Comparison of ENCODE assay signal across 7 cellular contexts in the genomic region with DNA sequence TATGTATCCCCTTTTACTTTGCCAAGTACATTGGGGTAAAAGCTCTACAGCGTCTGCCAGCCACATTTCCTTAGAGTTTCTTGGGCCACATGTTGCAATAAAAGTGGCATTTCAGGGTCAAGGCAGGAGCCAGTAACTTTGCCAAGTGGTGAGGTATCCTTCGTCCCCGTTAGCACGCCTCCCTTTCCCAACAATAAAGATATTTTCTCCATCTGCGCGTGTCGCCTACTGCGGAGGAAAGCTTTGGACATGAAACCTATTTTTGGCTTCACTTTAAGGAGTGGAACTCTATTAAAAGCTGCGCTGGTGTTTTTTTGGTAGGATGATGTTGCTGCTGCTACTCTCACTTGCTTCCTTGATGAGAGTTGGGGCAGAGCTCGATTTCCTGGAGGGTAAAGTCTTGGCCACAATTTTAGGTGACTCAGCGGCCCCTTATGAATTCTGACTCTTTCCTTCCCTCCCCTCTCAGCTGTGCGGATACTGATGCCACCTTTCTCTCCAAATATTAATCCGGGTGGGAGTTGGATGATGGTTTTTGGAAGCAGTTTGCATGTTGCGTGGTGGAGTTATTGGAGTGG. TPM values are rescaled to one million over a fixed set of nuclear protein-coding genes. Genes with fewer than 3 reads are reported as not detected.
DNase-seq lines count a peak whose midpoint lies in the region; ATAC-seq, FAIRE-seq and TF ChIP-seq lines count a peak whose summit lies in the region.

No MANE protein-coding gene starts in this region.

- FAIRE-seq in K562 (lab: Jason Lieb, UNC): peak; percentile 74

- ATAC-seq in GM18511 (IDR thresholded peaks at IDR 0.05; ENCODE audit: unreplicated experiment) (peak; percentile 12), HG02981 (IDR thresholded peaks at IDR 0.05; ENCODE audit: unreplicated experiment) (peak; percentile 4), SK-N-SH treated with all-trans-retinoic acid at 6 μM for 48 hours (peak; percentile 61), K562 (peak; percentile 48)

- H4K20me1 ChIP-seq in K562 (replicated peaks; ENCODE audit: control insufficient read depth, insufficient read depth, low read length): no peaks in the 10 kb centered on the region

- CTCF ChIA-PET in K562 (lab: Yijun Ruan, JAX; ENCODE audit: low intra/inter-chr PET ratio): interaction anchor here (0.6 kb wide), 1 partner anchor 681 kb away, joined by 3 read pairs; no protein-coding TSS in a partner anchor

- H3K4me3 ChIP-seq in K562: peak overlapping the region; percentile 66

- peak overlapping the region; percentile 93 to 95 for H3K9ac ChIP-seq in K562 (ENCODE audit: insufficient read depth in 1 of 2, low read depth in 2 of 2, low read length in 2 of 2)

- POLR2A ChIA-PET in K562 (lab: Yijun Ruan, JAX): interaction anchor here (0.6 to 2.1 kb wide), 18 partner anchors 9 to 430 kb away, joined by 3 to 8 read pairs (median 3); no protein-coding TSS in a partner anchor

- peak overlapping the region; percentile 96 for H3K4me2 ChIP-seq in K562 (ENCODE audit: insufficient read depth, low read length)

- in situ Hi-C loops in K562 (cut with MboI): no loop called here

- no peak for TF ChIP-seq CTCF in K562 (IDR thresholded peaks at IDR 0.05 in 2 of 3, conservative IDR thresholded peaks at IDR 0.05 in 1 of 3; ENCODE audit: insufficient read depth in 2 of 3, low read depth in 1 of 3, low read length in 3 of 3)

- TSS peak; percentile 74 for BruUV-seq in K562 (replicated peaks; lab: Mats Ljungman, UMichigan)

- peaks cover 8% of the 10 kb centered on the region in 2 experiments; a peak in 4 of 5 replicates for H3K4me1 ChIP-seq in K562 (replicated peaks in 1 of 2; ENCODE audit: control insufficient read depth in 2 of 2, insufficient read depth in 2 of 2, low read length in 2 of 2)

- H3K9me3 ChIP-seq in K562 (replicated peaks; ENCODE audit: control insufficient read depth, insufficient read depth, low read depth, low read length): peaks cover 15% of the 10 kb centered on the region; the same call in 1 of the 2 replicates

- WGBS in K562 (ENCODE audit: insufficient coverage, low coverage, missing lambda C conversion rate): under 1% methylated on average over 14 of the region's 14 CpGs

- DNase-seq in K562 (ENCODE audit: extremely low read depth in 1 of 4, low spot score in 3 of 4) (peak; percentile 16 to 67 (median 31)), iris pigment epithelial cell (ENCODE audit: low read depth) (peak; percentile 47), UCSD-AML1 (lab: John Stamatoyannopoulos, UW; ENCODE audit: unreplicated experiment) (no peak)
- DNase-seq in stimulated activated CD4-positive, alpha-beta T cell treated with anti-CD3 and anti-CD28 coated beads, Interleukin-2, amount 100 ng/mL, for 24 hours: peak; percentile 20 to 42

- no peaks in the 10 kb centered on the region for H3K9me1 ChIP-seq in K562 (ENCODE audit: control insufficient read depth, insufficient read depth, low read length)

- no peak for TF ChIP-seq EP300 in K562 (IDR thresholded peaks at IDR 0.05; ENCODE audit: low read length)

- no peak; the same call in 1 of the 2 replicates for TF ChIP-seq POLR2A in K562 (conservative IDR thresholded peaks at IDR 0.05)

- peaks cover 65% of the 10 kb centered on the region for H3K79me2 ChIP-seq in K562 (ENCODE audit: control insufficient read depth, insufficient read depth, low read length)

- TF ChIP-seq RAD21 in K562 (CRISPR knock-in tag; conservative IDR thresholded peaks at IDR 0.05 in 1 of 2, IDR thresholded peaks at IDR 0.05 in 1 of 2): no peak

- H3K36me3 ChIP-seq in K562 (ENCODE audit: control insufficient read depth, insufficient read depth, low read length): no peaks in the 10 kb centered on the region

- intact Hi-C loops in K562 (cut with micrococcal nuclease): loop anchor here (2.0 to 10.0 kb wide), 4 partner anchors 52 to 351 kb away; no protein-coding TSS in a partner anchor

- H2AFZ ChIP-seq in K562 (ENCODE audit: low read depth, low read length): peak overlapping the region; percentile 93

- no peaks in the 10 kb centered on the region for H3K27me3 ChIP-seq in K562 (ENCODE audit: control insufficient read depth in 2 of 2, insufficient read depth in 2 of 2, low read length in 2 of 2)

- peak overlapping the region; percentile 96 for H3K27ac ChIP-seq in K562 (ENCODE audit: extremely low read depth, low read depth, low read length)

TF ChIP-seq in SK-N-SH treated with all-trans-retinoic acid at 6 μM for 48 hours, 23 proteins besides CTCF, POLR2A, EP300 and RAD21:
- no peak for TF ChIP-seq CSDC2 (CRISPR knock-in tag; IDR thresholded peaks at IDR 0.05)
- TF ChIP-seq TOX (CRISPR knock-in tag; IDR thresholded peaks at IDR 0.05; ENCODE audit: borderline replicate concordance): no peak
- peak; percentile 49; the same call in 1 of the 2 replicates for TF ChIP-seq TCF4 (CRISPR knock-in tag; IDR thresholded peaks at IDR 0.05; ENCODE audit: borderline replicate concordance)
- TF ChIP-seq, protein P1, sequence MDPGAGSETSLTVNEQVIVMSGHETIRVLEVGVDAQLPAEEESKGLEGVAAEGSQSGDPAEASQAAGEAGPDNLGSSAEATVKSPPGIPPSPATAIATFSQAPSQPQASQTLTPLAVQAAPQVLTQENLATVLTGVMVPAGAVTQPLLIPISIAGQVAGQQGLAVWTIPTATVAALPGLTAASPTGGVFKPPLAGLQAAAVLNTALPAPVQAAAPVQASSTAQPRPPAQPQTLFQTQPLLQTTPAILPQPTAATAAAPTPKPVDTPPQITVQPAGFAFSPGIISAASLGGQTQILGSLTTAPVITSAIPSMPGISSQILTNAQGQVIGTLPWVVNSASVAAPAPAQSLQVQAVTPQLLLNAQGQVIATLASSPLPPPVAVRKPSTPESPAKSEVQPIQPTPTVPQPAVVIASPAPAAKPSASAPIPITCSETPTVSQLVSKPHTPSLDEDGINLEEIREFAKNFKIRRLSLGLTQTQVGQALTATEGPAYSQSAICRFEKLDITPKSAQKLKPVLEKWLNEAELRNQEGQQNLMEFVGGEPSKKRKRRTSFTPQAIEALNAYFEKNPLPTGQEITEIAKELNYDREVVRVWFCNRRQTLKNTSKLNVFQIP (CRISPR knock-in tag; IDR thresholded peaks at IDR 0.05; ENCODE audit: borderline replicate concordance, low read depth): no peak
- TF ChIP-seq ZC3H10 (CRISPR knock-in tag; IDR thresholded peaks at IDR 0.05): no peak
TF ChIP-seq in SK-N-SH treated with all-trans-retinoic acid at 6 μM for 48 hours: peak in this region for 1.

TF ChIP-seq in K562, 482 proteins besides CTCF, POLR2A, EP300 and RAD21 (continues in another document):
- TF ChIP-seq ELF2 (CRISPR knock-in tag; IDR thresholded peaks at IDR 0.05) (no peak), FOXK1 (CRISPR knock-in tag; IDR thresholded peaks at IDR 0.05; ENCODE audit: borderline replicate concordance) (no peak), RNF2 (IDR thresholded peaks at IDR 0.05) (peak; percentile 19; the same call in 1 of the 2 replicates), BACH1 (tag; IDR thresholded peaks at IDR 0.05) (peak; percentile 34; the same call in 1 of the 2 replicates), ZNF224 (CRISPR knock-in tag; IDR thresholded peaks at IDR 0.05) (no peak), NR2C1 (IDR thresholded peaks at IDR 0.05) (no peak), NR2C1 (tag; IDR thresholded peaks at IDR 0.05) (no peak)

RNA-seq across cellular contexts. Expression of a gene that starts 0.9 kb away (rescaled TPM):
- 24.0 and 53.4 TPM in 2 replicates for total RNA-seq in K562 (2011; cell fraction: chromatin; rRNA removed; ENCODE audit: low replicate concordance)
- total RNA-seq in K562 (2011; cell fraction: nucleolus; rRNA removed): 11.8 and 13.6 TPM in 2 replicates
- 19.7 and 26.5 TPM in 2 replicates for total RNA-seq in K562 (2011; cell fraction: nucleoplasm; rRNA removed)
- total RNA-seq in K562 (2014; rRNA removed): 21.4 and 26.3 TPM in 2 replicates
- total RNA-seq in K562 (2014; rRNA removed; fragmentation: Illumina TruSeq; extraction: Trizol): 29.5 and 38.1 TPM in 2 replicates
- 23.8 and 27.4 TPM in 2 replicates for total RNA-seq in K562 (2015; rRNA removed; fragmentation: Illumina TruSeq; extraction: Trizol)
- 23.9 and 24.3 TPM in 2 replicates for total RNA-seq in K562 (2021)
- polyA plus RNA-seq in K562 (2011; rRNA removed): 27.3 and 31.1 TPM in 2 replicates
- 7.4 and 11.7 TPM in 2 replicates for polyA plus RNA-seq in K562 (2011; cell fraction: cytosol; rRNA removed)
- 10.4 and 13.7 TPM in 2 replicates for polyA plus RNA-seq in K562 (2011; cell fraction: nucleus; rRNA removed)
- 22.1 and 24.8 TPM in 2 replicates for polyA plus RNA-seq in K562 (2012)
- 24.0 and 30.1 TPM in 2 replicates for polyA plus RNA-seq in K562 (2014; fragmentation: Illumina TruSeq; extraction: Trizol)
- polyA plus RNA-seq in K562 (2014; fragmentation: Nextera tagmentation; extraction: Ambion mirVana): 10 to 100 TPM; 10.1 to 11.3 TPM
- polyA plus RNA-seq in K562 (2014; rRNA removed): 20.9 and 23.7 TPM in 2 replicates
- 51.1 and 51.5 TPM in 2 replicates for polyA minus RNA-seq in K562 (2011; rRNA and poly(A)+ RNA removed)
- polyA minus RNA-seq in K562 (2011; cell fraction: cytosol; rRNA and poly(A)+ RNA removed): 21.2 and 22.4 TPM in 2 replicates
- polyA minus RNA-seq in K562 (2011; cell fraction: nucleus; rRNA and poly(A)+ RNA removed): 35.7 and 63.1 TPM in 2 replicates

Comparison
In these comparisons a context has a peak if more than half of its experiments do, and no peak if none do; other contexts are left out.
1. ATAC-seq: peak in every context shown above with its lines; median percentile 61 in SK-N-SH treated with all-trans-retinoic acid at 6 μM for 48 hours; 48 in K562; 12 in GM18511; 4 in HG02981.